ENCODE assay signal across 17 cellular contexts in genomic region chr3:11613319-11613718, GRCh38. TPM values are rescaled to one million over a fixed set of nuclear protein-coding genes. Genes with fewer than 3 reads are reported as not detected.
DNase-seq lines count a peak whose midpoint lies in the region; TF ChIP-seq lines count a peak whose summit lies in the region.
"Had no signal": no experiment of that assay in that cellular context is flagged by ENCODE, and none has a peak within 500 bp of the region (broad histone marks: within the 10 kb centered on the region; RNA-seq: fewer than 3 reads in every experiment).

No MANE protein-coding gene starts in this region.

- in situ Hi-C loops in mammary epithelial cell (cut with MboI; ENCODE audit: low sequenced_read_pairs in 2 of 2) = no loop called here

- H3K9ac ChIP-seq in mammary epithelial cell (ENCODE audit: insufficient read depth, low read length) = no peak overlapping the region

- H3K79me2 ChIP-seq in mammary epithelial cell (ENCODE audit: insufficient read depth, low read length) = peaks cover 97% of the 10 kb centered on the region

- no peak for TF ChIP-seq POLR2A in breast epithelium (IDR thresholded peaks at IDR 0.05)

- peak overlapping the region; percentile 45 to 65 for H3K27ac ChIP-seq in breast epithelium
- H3K27ac ChIP-seq in mammary epithelial cell (ENCODE audit: insufficient read depth, low read depth, low read length) = no peak overlapping the region
- H3K27ac ChIP-seq in caudate nucleus (ENCODE audit: low read depth, low read length) = peak overlapping the region; percentile 49
- H3K27ac ChIP-seq in CD8-positive, alpha-beta memory T cell (ENCODE audit: low read depth, low read length) = no peak overlapping the region
- H3K27ac ChIP-seq: epithelial cell of prostate had no signal

- CTCF ChIA-PET in mammary epithelial cell (lab: Charles Lee; ENCODE audit: low non-redundant PET) = no interaction called here
- CTCF ChIA-PET in CD8-positive, alpha-beta memory T cell (lab: Charles Lee) = no interaction called here

- DNase-seq in breast epithelium (ENCODE audit: low spot score in 2 of 2) = no peak
- DNase-seq in mammary epithelial cell = no peak
- peak in 1 of 61 donors; percentile 12 for DNase-seq in caudate nucleus (lab: John Stamatoyannopoulos, UW)
- DNase-seq in type B pancreatic cell (ENCODE audit: extremely low spot score, unreplicated experiment) = no peak
- no peak for DNase-seq in CD8-positive, alpha-beta memory T cell
- DNase-seq in NCI-H1694 treated with DMSO at 0.1 percent for 48 hours (lab: John Stamatoyannopoulos, UW) = no peak
- no peak for DNase-seq in cerebellar cortex (ENCODE audit: low spot score)
- DNase-seq: ACHN; activated CD4-positive, alpha-beta T cell treated with anti-CD3 and anti-CD28 coated beads, Interleukin-2, amount 10 ng/mL, durations not matched to agents 24 days and 14 days; activated naive CD4-positive, alpha-beta T cell; CD4-positive, alpha-beta T cell; foreskin melanocyte; NCI-H2227 treated with DMSO at 0.1 percent for 48 hours; NK-92 treated with Interleukin-12 subunit alpha and Interleukin-12 subunit beta, amount 100 ng/mL, for 24 hours; testis had no signal

- peak overlapping the region; percentile 31 to 84 (median 50) for H3K27ac Mint-ChIP-seq in nephron
- no peak overlapping the region for H3K27ac Mint-ChIP-seq in type B pancreatic cell
- H3K27ac Mint-ChIP-seq in CD8-positive, alpha-beta memory T cell = peak overlapping the region in 1 of 8 donors; percentile 50
- H3K27ac Mint-ChIP-seq: activated CD4-positive, alpha-beta T cell treated with anti-CD3 and anti-CD28 coated beads, Interleukin-2, amount 10 ng/mL, durations not matched to agents 24 days and 14 days had no signal

- BruUV-seq in mammary epithelial cell (replicated peaks; lab: Mats Ljungman, UMichigan) = no TSS peak

- H3K4me3 ChIP-seq in breast epithelium (peak overlapping the region in 1 of 3 donors; percentile 5), mammary epithelial cell (replicated peaks in 1 of 3; ENCODE audit: insufficient read depth in 1 of 3, low read depth in 2 of 3, low read length in 3 of 3) (no peak overlapping the region)
- no peak overlapping the region for H3K4me3 ChIP-seq in CD8-positive, alpha-beta memory T cell (ENCODE audit: low read length)
- H3K4me3 ChIP-seq: testis had no signal

- H3K9me3 Mint-ChIP-seq in nephron (no peaks in the 10 kb centered on the region), type B pancreatic cell (no peaks in the 10 kb centered on the region)
- H3K9me3 Mint-ChIP-seq in CD8-positive, alpha-beta memory T cell = no peaks in the 10 kb centered on the region
- H3K9me3 Mint-ChIP-seq: activated CD4-positive, alpha-beta T cell treated with anti-CD3 and anti-CD28 coated beads, Interleukin-2, amount 10 ng/mL, durations not matched to agents 24 days and 14 days; CD4-positive, alpha-beta T cell had no signal

- dilution Hi-C loops in mammary epithelial cell (cut with HindIII; ENCODE audit: low sequenced_read_pairs) = no loop called here

- H3K4me2 ChIP-seq in mammary epithelial cell (ENCODE audit: insufficient read depth, low read depth, low read length) = no peak overlapping the region

- H3K4me1 ChIP-seq in breast epithelium = peaks cover 6 to 21% of the 10 kb centered on the region in 2 donors
- peaks cover 18% of the 10 kb centered on the region for H3K4me1 ChIP-seq in mammary epithelial cell (ENCODE audit: insufficient read depth, low read length)
- peaks cover 5% of the 10 kb centered on the region for H3K4me1 ChIP-seq in CD8-positive, alpha-beta memory T cell (ENCODE audit: insufficient read depth, low read length)

- no peak for TF ChIP-seq CTCF in breast epithelium (IDR thresholded peaks at IDR 0.05)
- TF ChIP-seq CTCF in mammary epithelial cell (conservative IDR thresholded peaks at IDR 0.05 in 1 of 2, IDR thresholded peaks at IDR 0.05 in 1 of 2; ENCODE audit: extremely low read depth in 1 of 2, insufficient read depth in 1 of 2, low read depth in 1 of 2, low read length in 2 of 2) = no peak
- TF ChIP-seq CTCF in nephron (IDR thresholded peaks at IDR 0.05; ENCODE audit: unreplicated experiment in 3 of 3) = no peak
- no peak for TF ChIP-seq CTCF in type B pancreatic cell (conservative IDR thresholded peaks at IDR 0.05)

- WGBS in mammary epithelial cell (ENCODE audit: low coverage, missing lambda C conversion rate) = 97% methylated on average over 8 of the region's 8 CpGs

- H3K36me3 ChIP-seq in breast epithelium (no peaks in the 10 kb centered on the region), mammary epithelial cell (ENCODE audit: insufficient read depth, low read length) (no peaks in the 10 kb centered on the region)
- no peaks in the 10 kb centered on the region for H3K36me3 ChIP-seq in CD8-positive, alpha-beta memory T cell (ENCODE audit: insufficient read depth, low read length)

- POLR2A ChIA-PET in CD8-positive, alpha-beta memory T cell (lab: Charles Lee) = interaction anchor here (1.1 kb wide), 1 partner anchor 24 kb away, joined by 3 read pairs; no protein-coding TSS in a partner anchor

- H4K20me1 ChIP-seq in mammary epithelial cell (ENCODE audit: insufficient read depth, low read length) = no peaks in the 10 kb centered on the region

- H3K4me3 Mint-ChIP-seq in nephron = peak overlapping the region in 2 of 3 experiments; percentile 3 to 50
- peak overlapping the region; percentile 3 for H3K4me3 Mint-ChIP-seq in type B pancreatic cell
- no peak overlapping the region for H3K4me3 Mint-ChIP-seq in CD8-positive, alpha-beta memory T cell
- H3K4me3 Mint-ChIP-seq: activated CD4-positive, alpha-beta T cell treated with anti-CD3 and anti-CD28 coated beads, Interleukin-2, amount 10 ng/mL, durations not matched to agents 24 days and 14 days; CD4-positive, alpha-beta T cell had no signal

- H3K27me3 ChIP-seq in breast epithelium (no peaks in the 10 kb centered on the region), mammary epithelial cell (ENCODE audit: insufficient read depth, low read length) (no peaks in the 10 kb centered on the region)
- H3K27me3 ChIP-seq in CD8-positive, alpha-beta memory T cell (ENCODE audit: insufficient read depth, low read length, poor library complexity, severe bottlenecking) = no peaks in the 10 kb centered on the region
- H3K27me3 ChIP-seq: testis had no signal

- H3K27me3 Mint-ChIP-seq in nephron (ENCODE audit: low read depth) = no peaks in the 10 kb centered on the region
- H3K27me3 Mint-ChIP-seq in type B pancreatic cell = no peaks in the 10 kb centered on the region
- H3K27me3 Mint-ChIP-seq in CD8-positive, alpha-beta memory T cell = no peaks in the 10 kb centered on the region
- H3K27me3 Mint-ChIP-seq: activated CD4-positive, alpha-beta T cell treated with anti-CD3 and anti-CD28 coated beads, Interleukin-2, amount 10 ng/mL, durations not matched to agents 24 days and 14 days; CD4-positive, alpha-beta T cell had no signal

- H2AFZ ChIP-seq in mammary epithelial cell (ENCODE audit: low read depth, low read length) = no peak overlapping the region

- intact Hi-C loops in breast epithelium (cut with DNase I; ENCODE audit: low total_unique reads) = no loop called here
- intact Hi-C loops in mammary epithelial cell (cut with micrococcal nuclease) = no loop called here

- no peaks in the 10 kb centered on the region for H3K36me3 Mint-ChIP-seq in nephron (ENCODE audit: low read depth)
- H3K36me3 Mint-ChIP-seq in type B pancreatic cell = peaks cover 19% of the 10 kb centered on the region
- peaks cover 0 to 14% (median 1%) of the 10 kb centered on the region in 3 donors for H3K36me3 Mint-ChIP-seq in CD8-positive, alpha-beta memory T cell

- H3K4me1 Mint-ChIP-seq in nephron = peaks cover 97% of the 10 kb centered on the region
- peaks cover 93% of the 10 kb centered on the region for H3K4me1 Mint-ChIP-seq in type B pancreatic cell (ENCODE audit: unreplicated experiment)
- peaks cover 55 to 85% (median 74%) of the 10 kb centered on the region in 3 donors for H3K4me1 Mint-ChIP-seq in CD8-positive, alpha-beta memory T cell

- no peaks in the 10 kb centered on the region for H3K9me3 ChIP-seq in breast epithelium
- H3K9me3 ChIP-seq in mammary epithelial cell (replicated peaks; ENCODE audit: insufficient read depth, low read length) = no peaks in the 10 kb centered on the region
- H3K9me3 ChIP-seq in CD8-positive, alpha-beta memory T cell (ENCODE audit: low read length) = no peaks in the 10 kb centered on the region
- H3K9me3 ChIP-seq: testis had no signal

RNA-seq across cellular contexts. Expression of gene VGLL4, which starts 30.4 kb away (rescaled TPM):
- total RNA-seq in breast epithelium (10 to 100 TPM; 48.0 to 90.0 (median 68.5) TPM), mammary epithelial cell (10 to 100 TPM; 30.8 to 77.3 TPM), type B pancreatic cell (ENCODE audit: low replicate concordance) (78.5 and 111 TPM in 2 replicates)
- polyA plus RNA-seq in mammary epithelial cell = 31.3 TPM
- 46.0 TPM for polyA minus RNA-seq in mammary epithelial cell
- total RNA-seq in CD8-positive, alpha-beta memory T cell = 10 to 100 TPM; 37.7 to 40.5 TPM
- polyA plus RNA-seq in CD8-positive, alpha-beta memory T cell = 29.9 TPM

Comparison
In these comparisons a context has a peak if more than half of its experiments do, and no peak if none do; other contexts are left out.
1. H3K27ac ChIP-seq: peak in breast epithelium (2 of 2) and caudate nucleus (single experiment); none in mammary epithelial cell (single experiment) and CD8-positive, alpha-beta memory T cell (single experiment).
2. H3K4me3 Mint-ChIP-seq: peak in nephron (2 of 3) and type B pancreatic cell (single experiment); none in CD8-positive, alpha-beta memory T cell (0 of 7).